ENCODE assay signal across 13 cellular contexts in the genomic region with DNA sequence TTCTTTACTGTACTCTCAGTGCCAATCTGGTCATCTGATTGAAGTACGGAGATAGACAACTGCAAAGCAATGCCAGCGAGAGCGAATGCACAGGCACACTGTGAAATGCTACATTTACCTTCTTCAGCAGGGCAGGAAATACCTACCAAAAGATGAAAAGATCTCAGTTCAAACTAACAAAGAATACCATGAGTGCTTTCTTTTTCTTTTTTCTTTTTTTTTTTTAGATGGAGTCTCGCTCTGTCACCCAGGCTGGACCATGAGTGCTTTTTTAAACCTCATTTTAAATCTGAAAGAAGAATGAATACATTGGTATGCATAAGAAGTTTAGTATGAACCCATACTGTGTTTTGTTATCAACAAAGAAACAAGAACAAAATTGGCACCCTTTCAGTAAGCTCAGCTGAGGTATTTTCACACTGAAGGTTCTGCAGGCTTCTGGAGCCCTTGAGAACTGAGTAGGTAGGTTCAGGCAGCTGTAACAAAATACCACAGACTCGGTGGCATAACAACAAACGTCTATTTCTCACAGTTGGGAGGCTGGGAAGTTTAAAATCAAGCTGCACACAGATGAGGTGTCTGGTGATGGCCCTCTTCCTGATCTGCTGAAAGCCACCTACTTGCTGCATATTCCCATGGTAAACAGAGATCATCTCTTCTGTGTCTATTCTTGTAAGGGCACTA. TPM values are rescaled to one million over a fixed set of nuclear protein-coding genes. Genes with fewer than 3 reads are reported as not detected.
DNase-seq lines count a peak whose midpoint lies in the region; ATAC-seq, FAIRE-seq and TF ChIP-seq lines count a peak whose summit lies in the region.
"Had no signal": no experiment of that assay in that cellular context is flagged by ENCODE, and none has a peak within 500 bp of the region (broad histone marks: within the 10 kb centered on the region; RNA-seq: fewer than 3 reads in every experiment).

No MANE protein-coding gene starts in this region.

- H4K8ac ChIP-seq in trophoblast cell (ENCODE audit: low read depth, low read length): no peak overlapping the region

- intact Hi-C loops in Panc1 (cut with micrococcal nuclease; ENCODE audit: unreplicated experiment) (no loop called here), posterior vena cava (cut with DNase I) (loop anchor here in 1 of 2 donors (10.0 kb wide), 1 partner anchor 169 kb away; no protein-coding TSS in a partner anchor)

- no peak overlapping the region for H3K4me3 Mint-ChIP-seq in astrocyte (ENCODE audit: unreplicated experiment)
- H3K4me3 Mint-ChIP-seq: type B pancreatic cell had no signal

- no peak overlapping the region for H4K12ac ChIP-seq in trophoblast cell (ENCODE audit: low read depth, low read length)

- no peak for FAIRE-seq in astrocyte (lab: Jason Lieb, UNC)

- peaks cover 25% of the 10 kb centered on the region for H3K79me1 ChIP-seq in trophoblast cell (ENCODE audit: low read length)

- H3K27ac Mint-ChIP-seq in astrocyte (ENCODE audit: unreplicated experiment): no peak overlapping the region
- H3K27ac Mint-ChIP-seq: type B pancreatic cell had no signal

- H3K36me3 ChIP-seq in Panc1 (ENCODE audit: control insufficient read depth, insufficient read depth, low read length) (no peaks in the 10 kb centered on the region), astrocyte (ENCODE audit: insufficient read depth, low read length) (no peaks in the 10 kb centered on the region), trophoblast cell (ENCODE audit: control insufficient read depth in 1 of 2, insufficient read depth in 2 of 2, low read length in 2 of 2) (no peaks in the 10 kb centered on the region)
- H3K36me3 ChIP-seq: ovary had no signal

- no peak overlapping the region for H2BK5ac ChIP-seq in trophoblast cell (ENCODE audit: low read depth, low read length, poor library complexity)

- peak overlapping the region; percentile 2 for H3K9ac ChIP-seq in astrocyte (ENCODE audit: low read length)
- H3K9ac ChIP-seq in trophoblast cell (ENCODE audit: low read length): no peak overlapping the region

- peak overlapping the region; percentile 70 for H2BK120ac ChIP-seq in trophoblast cell (ENCODE audit: insufficient read depth, low read length, poor library complexity)

- H3K27me3 Mint-ChIP-seq in astrocyte (ENCODE audit: low read depth, unreplicated experiment): no peaks in the 10 kb centered on the region
- H3K27me3 Mint-ChIP-seq: type B pancreatic cell had no signal

- WGBS in trophoblast cell (ENCODE audit: extremely low coverage, insufficient coverage, insufficient read length): no CpG with 5 or more reads among the region's 6 CpGs

- POLR2A ChIA-PET in Panc1 (lab: Charles Lee): no interaction called here

- H3K4me3 ChIP-seq in Panc1 (ENCODE audit: low read depth in 2 of 2, low read length in 2 of 2): no peak overlapping the region
- no peak overlapping the region for H3K4me3 ChIP-seq in astrocyte (ENCODE audit: insufficient read depth, low read depth, low read length)
- no peak overlapping the region for H3K4me3 ChIP-seq in trophoblast cell (ENCODE audit: low read depth, low read length)
- H3K4me3 ChIP-seq: ovary had no signal

- peak overlapping the region; percentile 32 for H3K14ac ChIP-seq in trophoblast cell (ENCODE audit: low read length)

- H2AK5ac ChIP-seq in trophoblast cell (ENCODE audit: low read length): no peak overlapping the region

- H4K20me1 ChIP-seq in astrocyte (ENCODE audit: insufficient read depth, low read length): no peaks in the 10 kb centered on the region

- H3K27me3 ChIP-seq in Panc1 (ENCODE audit: control insufficient read depth, insufficient read depth, low read length) (no peaks in the 10 kb centered on the region), astrocyte (ENCODE audit: insufficient read depth, low read length) (no peaks in the 10 kb centered on the region), trophoblast cell (ENCODE audit: insufficient read depth, low read length) (no peaks in the 10 kb centered on the region)
- H3K27me3 ChIP-seq: ovary had no signal

- TF ChIP-seq CTCF in Panc1 (IDR thresholded peaks at IDR 0.05) (no peak), astrocyte (IDR thresholded peaks at IDR 0.05; ENCODE audit: insufficient read depth, low read depth, low read length) (no peak)

- H3K36me3 Mint-ChIP-seq in astrocyte (ENCODE audit: low read depth, unreplicated experiment): no peaks in the 10 kb centered on the region
- H3K36me3 Mint-ChIP-seq: type B pancreatic cell had no signal

- peak overlapping the region; percentile 55 for H2BK12ac ChIP-seq in trophoblast cell (ENCODE audit: low read length)

- H3K4me2 ChIP-seq in astrocyte (ENCODE audit: low read length): no peak overlapping the region
- H3K4me2 ChIP-seq in trophoblast cell (ENCODE audit: low read length): no peak overlapping the region

- no peak overlapping the region for H3K18ac ChIP-seq in trophoblast cell (ENCODE audit: low read length)

- H4K91ac ChIP-seq in trophoblast cell (ENCODE audit: low read depth, low read length): peak overlapping the region; percentile 13

- H3K27ac ChIP-seq in Panc1 (ENCODE audit: low read length) (peak overlapping the region; percentile 39; the same call in 1 of the 2 replicates), astrocyte (ENCODE audit: low read depth, low read length) (peak overlapping the region; percentile 23), trophoblast cell (ENCODE audit: low read depth, low read length) (no peak overlapping the region)
- H3K27ac ChIP-seq: ovary had no signal

- no peaks in the 10 kb centered on the region for H3K9me3 Mint-ChIP-seq in astrocyte (ENCODE audit: unreplicated experiment)
- H3K9me3 Mint-ChIP-seq: type B pancreatic cell had no signal

- no peak for ATAC-seq in Panc1

- in situ Hi-C loops in Panc1 (cut with HindIII; ENCODE audit: low pct_unique_long_range_greater_than_20kb, low sequenced_read_pairs): no loop called here

- peaks cover 50% of the 10 kb centered on the region for H3K4me1 Mint-ChIP-seq in astrocyte (ENCODE audit: low read depth, unreplicated experiment)

- H3K4me1 ChIP-seq in Panc1 (ENCODE audit: control insufficient read depth, insufficient read depth, low read length) (peaks cover 18% of the 10 kb centered on the region), astrocyte (ENCODE audit: insufficient read depth, low read length) (peaks cover 35% of the 10 kb centered on the region), trophoblast cell (ENCODE audit: control insufficient read depth in 1 of 2, insufficient read depth in 2 of 2, low read length in 2 of 2) (peaks cover 8 to 20% of the 10 kb centered on the region in 2 experiments)

- DNase-seq in activated CD4-positive, alpha-beta T cell treated with anti-CD3 and anti-CD28 coated beads, Interleukin-2, amount 50 U/mL, for 1 hour: peak; percentile 35
- DNase-seq in activated CD4-positive, alpha-beta T cell treated with anti-CD3 and anti-CD28 coated beads for 48 hours: no peak
- no peak for DNase-seq in Panc1 (ENCODE audit: low read depth, low spot score)
- peak; percentile 51 for DNase-seq in astrocyte (ENCODE audit: low read depth)
- no peak for DNase-seq in trophoblast cell
- no peak for DNase-seq in effector CD4-positive, alpha-beta T cell
- DNase-seq in NCI-H82 treated with DMSO at 0.1 percent for 48 hours (lab: John Stamatoyannopoulos, UW; ENCODE audit: unreplicated experiment): no peak
- no peak for DNase-seq in posterior vena cava (ENCODE audit: low spot score)
- DNase-seq: ACHN, mesenchymal stem cell, NCI-H345, ovary had no signal

- H3K23ac ChIP-seq in trophoblast cell (ENCODE audit: low read length): no peak overlapping the region

- H3K79me2 ChIP-seq in astrocyte (ENCODE audit: insufficient read depth, low read length) (no peaks in the 10 kb centered on the region), trophoblast cell (ENCODE audit: control insufficient read depth, insufficient read depth, low read length, poor library complexity) (peaks cover 2% of the 10 kb centered on the region)

- H3K9me3 ChIP-seq in Panc1 (ENCODE audit: control insufficient read depth, insufficient read depth, low read depth, low read length): no peaks in the 10 kb centered on the region
- no peaks in the 10 kb centered on the region for H3K9me3 ChIP-seq in astrocyte (ENCODE audit: insufficient read depth, low read depth, low read length)
- H3K9me3 ChIP-seq in trophoblast cell (ENCODE audit: insufficient read depth, low read depth, low read length): no peaks in the 10 kb centered on the region
- H3K9me3 ChIP-seq: ovary had no signal

- CTCF ChIA-PET in Panc1 (lab: Charles Lee): no interaction called here

- H2AFZ ChIP-seq in astrocyte (ENCODE audit: low read depth, low read length): no peak overlapping the region
- no peak overlapping the region for H2AFZ ChIP-seq in trophoblast cell (ENCODE audit: insufficient read depth, low read length, poor library complexity)

- no peak overlapping the region for H3K4ac ChIP-seq in trophoblast cell (ENCODE audit: low read depth, low read length)

- BruUV-seq in Panc1 (replicated peaks; lab: Mats Ljungman, UMichigan): no TSS peak

RNA-seq across cellular contexts. Expression of a gene that starts 1.7 kb away (rescaled TPM):
- total RNA-seq in Panc1 (2021; ENCODE audit: unreplicated experiment): 0.77 TPM
- polyA plus RNA-seq in Panc1 (2012; ENCODE audit: insufficient read length): 1.0 TPM
- 0.65 TPM in 1 of 2 replicates, not detected in the other for total RNA-seq in astrocyte
- polyA plus RNA-seq in trophoblast cell (2013): 1.3 and 1.8 TPM in 2 replicates
- 10 to 100 TPM in 1 of 2 donors, 1 to 10 TPM in 1; 7.9 to 23.4 TPM for total RNA-seq in posterior vena cava

RNA-seq across cellular contexts. Expression of a gene that starts 25.4 kb away (rescaled TPM):
- total RNA-seq in Panc1 (2021; ENCODE audit: unreplicated experiment): 10.4 TPM
- 8.9 TPM for polyA plus RNA-seq in Panc1 (2012; ENCODE audit: insufficient read length)
- total RNA-seq in astrocyte: 0.18 TPM in 1 of 2 replicates, not detected in the other
- polyA plus RNA-seq in trophoblast cell (2013): 4.9 and 5.1 TPM in 2 replicates
- 10 to 100 TPM; 10.5 to 15.7 TPM for total RNA-seq in posterior vena cava

Comparison
In these comparisons a context has a peak if more than half of its experiments do, and no peak if none do; other contexts are left out.
1. DNase-seq: peak in activated CD4-positive, alpha-beta T cell treated with anti-CD3 and anti-CD28 coated beads, Interleukin-2, amount 50 U/mL, for 1 hour (single experiment) and astrocyte (single experiment); none in activated CD4-positive, alpha-beta T cell treated with anti-CD3 and anti-CD28 coated beads for 48 hours (single experiment), Panc1 (single experiment), trophoblast cell (0 of 2), effector CD4-positive, alpha-beta T cell (single experiment), NCI-H82 treated with DMSO at 0.1 percent for 48 hours (single experiment) and posterior vena cava (single experiment).